ENCODE assay signal across 15 cellular contexts in the genomic region with DNA sequence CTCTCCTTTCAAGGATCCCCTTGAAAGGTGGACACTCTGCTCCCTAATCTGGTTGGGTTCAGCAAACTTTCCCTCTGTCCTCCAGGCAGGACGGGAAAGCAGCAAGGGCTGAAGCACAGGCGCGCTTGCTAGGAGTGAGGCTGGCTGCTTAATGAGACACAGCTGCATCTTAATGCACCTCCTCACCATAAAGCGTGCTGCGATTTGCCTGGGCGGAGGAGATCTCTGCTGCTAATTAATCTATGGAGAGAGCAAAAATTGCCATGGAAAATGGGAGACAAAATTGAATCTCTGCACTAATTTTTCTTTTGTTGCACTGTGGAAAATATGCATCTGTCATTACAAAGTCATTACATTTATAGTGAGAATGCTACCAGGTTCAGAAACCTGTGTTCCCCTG. TPM values are rescaled to one million over a fixed set of nuclear protein-coding genes. Genes with fewer than 3 reads are reported as not detected.
"Had no signal": no experiment of that assay in that cellular context is flagged by ENCODE, and none has a peak within 500 bp of the region (broad histone marks: within the 10 kb centered on the region; RNA-seq: fewer than 3 reads in every experiment).

No MANE protein-coding gene starts in this region.

- DNase-seq: activated CD4-positive, alpha-beta memory T cell treated with anti-CD3 and anti-CD28 coated beads, Interleukin-2, amount 10 ng/mL, durations not matched to agents 7 days and 5 days; activated CD4-positive, alpha-beta T cell treated with anti-CD3 and anti-CD28 coated beads for 48 hours; activated CD8-positive, alpha-beta memory T cell treated with anti-CD3 and anti-CD28 coated beads, Interleukin-2, amount 10 ng/mL, durations not matched to agents 7 days and 5 days; activated effector memory CD4-positive, alpha-beta T cell treated with anti-CD3 and anti-CD28 coated beads, Interleukin-2, amount 50 U/mL, for 16 hours; activated naive CD4-positive, alpha-beta T cell treated with anti-CD3 and anti-CD28 coated beads, Interleukin-2, amount 10 ng/mL, durations not matched to agents 7 days and 5 days; activated T-cell treated with anti-CD3 and anti-CD28 coated beads for 4 hours; foreskin melanocyte; left cardiac atrium; retina; sigmoid colon; stimulated activated CD4-positive, alpha-beta T cell treated with anti-CD3 and anti-CD28 coated beads, Interleukin-4, amount 100 ng/mL, for 24 hours; stimulated activated naive CD8-positive, alpha-beta T cell treated with anti-CD3 and anti-CD28 coated beads, Interleukin-15, Interleukin-2, amounts not matched to agents 100 U/mL and 50 U/mL, for 24 hours; thyroid gland had no signal

- H3K27me3 Mint-ChIP-seq: progenitor cell of endocrine pancreas had no signal

- H3K27ac Mint-ChIP-seq: activated CD4-positive, alpha-beta memory T cell treated with anti-CD3 and anti-CD28 coated beads, Interleukin-2, amount 10 ng/mL, durations not matched to agents 7 days and 5 days; activated CD8-positive, alpha-beta memory T cell treated with anti-CD3 and anti-CD28 coated beads, Interleukin-2, amount 10 ng/mL, durations not matched to agents 7 days and 5 days; activated naive CD4-positive, alpha-beta T cell treated with anti-CD3 and anti-CD28 coated beads, Interleukin-2, amount 10 ng/mL, durations not matched to agents 7 days and 5 days; progenitor cell of endocrine pancreas had no signal

- H3K9me3 ChIP-seq: sigmoid colon, thyroid gland had no signal

- ATAC-seq: activated CD8-positive, alpha-beta memory T cell treated with anti-CD3 and anti-CD28 coated beads, Interleukin-2, amount 10 ng/mL, durations not matched to agents 7 days and 5 days; left cardiac atrium; stimulated activated naive CD8-positive, alpha-beta T cell treated with anti-CD3 and anti-CD28 coated beads, Interleukin-15, Interleukin-2, amounts not matched to agents 100 U/mL and 50 U/mL, for 24 hours had no signal

- H3K4me1 Mint-ChIP-seq: activated CD4-positive, alpha-beta memory T cell treated with anti-CD3 and anti-CD28 coated beads, Interleukin-2, amount 10 ng/mL, durations not matched to agents 7 days and 5 days; activated CD8-positive, alpha-beta memory T cell treated with anti-CD3 and anti-CD28 coated beads, Interleukin-2, amount 10 ng/mL, durations not matched to agents 7 days and 5 days; activated naive CD4-positive, alpha-beta T cell treated with anti-CD3 and anti-CD28 coated beads, Interleukin-2, amount 10 ng/mL, durations not matched to agents 7 days and 5 days had no signal

- H3K27ac ChIP-seq: thyroid gland had no signal

- H3K9me3 Mint-ChIP-seq: activated CD4-positive, alpha-beta memory T cell treated with anti-CD3 and anti-CD28 coated beads, Interleukin-2, amount 10 ng/mL, durations not matched to agents 7 days and 5 days; activated naive CD4-positive, alpha-beta T cell treated with anti-CD3 and anti-CD28 coated beads, Interleukin-2, amount 10 ng/mL, durations not matched to agents 7 days and 5 days had no signal

- H3K4me3 ChIP-seq: sigmoid colon, thyroid gland had no signal

- H3K27me3 ChIP-seq: sigmoid colon, thyroid gland had no signal

- H3K4me3 Mint-ChIP-seq: activated CD4-positive, alpha-beta memory T cell treated with anti-CD3 and anti-CD28 coated beads, Interleukin-2, amount 10 ng/mL, durations not matched to agents 7 days and 5 days; activated CD8-positive, alpha-beta memory T cell treated with anti-CD3 and anti-CD28 coated beads, Interleukin-2, amount 10 ng/mL, durations not matched to agents 7 days and 5 days; activated naive CD4-positive, alpha-beta T cell treated with anti-CD3 and anti-CD28 coated beads, Interleukin-2, amount 10 ng/mL, durations not matched to agents 7 days and 5 days had no signal

RNA-seq across cellular contexts. Expression of a gene that starts 43.3 kb away (rescaled TPM):
- total RNA-seq: activated CD4-positive, alpha-beta memory T cell treated with anti-CD3 and anti-CD28 coated beads, Interleukin-2, amount 10 ng/mL, durations not matched to agents 7 days and 5 days; T-helper 2 cell treated with Interferon-gamma antibody and Interleukin-4, amounts not matched to agents 100 ng/mL and 5 ng/mL, for 36 hours had no signal
